19 cellular contexts compared by ENCODE assay signal in the genomic region with DNA sequence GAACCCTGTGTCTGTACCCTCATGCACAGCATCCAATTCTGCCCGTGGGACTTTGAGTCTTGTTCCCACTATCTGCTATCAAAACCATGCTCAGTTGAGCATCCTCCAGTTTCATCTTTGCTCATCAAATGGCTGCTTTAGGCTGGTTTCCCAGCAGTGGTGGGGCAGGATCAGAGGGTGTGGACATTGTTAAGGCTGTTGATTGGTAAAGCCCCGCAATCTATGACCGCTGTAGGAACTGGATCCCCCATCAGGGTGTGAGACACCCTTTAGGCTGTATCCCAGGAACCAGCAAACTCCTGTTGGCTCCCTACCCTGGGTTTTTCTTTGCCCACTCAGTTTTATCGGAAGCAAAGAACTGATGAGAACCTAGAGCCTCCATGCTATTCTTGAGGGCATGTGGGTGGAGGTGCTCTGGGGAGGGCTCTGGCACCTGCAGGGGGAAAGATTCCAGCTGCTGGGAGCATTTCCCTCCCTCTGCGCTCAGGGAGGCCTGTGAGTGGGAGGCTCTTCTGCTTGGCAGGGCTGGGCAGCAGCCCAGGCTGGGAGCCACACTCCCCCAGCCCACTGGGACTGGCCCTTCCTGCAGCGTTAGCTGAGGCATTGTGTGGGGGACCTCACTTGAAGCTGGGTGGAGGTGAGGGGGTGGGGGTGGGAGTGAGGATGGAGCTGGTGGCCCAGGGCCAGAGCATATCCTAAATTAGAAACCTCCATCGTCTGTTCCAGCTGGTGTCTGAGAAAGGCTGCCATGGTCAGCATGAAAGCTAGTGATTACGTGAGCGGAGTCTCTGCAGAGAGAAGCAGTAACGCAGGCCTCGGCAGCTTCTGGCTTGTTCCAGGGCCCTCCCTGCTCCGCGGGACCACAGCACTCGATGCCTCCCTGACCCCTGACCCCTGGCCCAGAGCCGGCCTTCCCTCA.
DNase-seq lines count a peak whose midpoint lies in the region; ATAC-seq and TF ChIP-seq lines count a peak whose summit lies in the region.
"Had no signal": no experiment of that assay in that cellular context is flagged by ENCODE, and none has a peak within 500 bp of the region (broad histone marks: within the 10 kb centered on the region; RNA-seq: fewer than 3 reads in every experiment).

No MANE protein-coding gene starts in this region.

- ATAC-seq in HG02798 (IDR thresholded peaks at IDR 0.05; ENCODE audit: poor library complexity, unreplicated experiment) (no peak), GM19328 (IDR thresholded peaks at IDR 0.05; ENCODE audit: unreplicated experiment) (no peak)
- ATAC-seq: activated CD8-positive, alpha-beta memory T cell treated with anti-CD3 and anti-CD28 coated beads, Interleukin-2, amount 10 ng/mL, durations not matched to agents 7 days and 5 days had no signal

- H3K4me2 ChIP-seq in osteoblast (ENCODE audit: insufficient read depth, low read length), result no peak overlapping the region
- H3K4me2 ChIP-seq: KMS-11, PC-9 had no signal

- H3K27me3 ChIP-seq in colonic mucosa, result no peaks in the 10 kb centered on the region
- H3K27me3 ChIP-seq in right atrium auricular region, result no peaks in the 10 kb centered on the region
- peaks cover 7% of the 10 kb centered on the region for H3K27me3 ChIP-seq in osteoblast (ENCODE audit: insufficient read depth, low read length)

- H3K4me1 ChIP-seq in colonic mucosa (no peaks in the 10 kb centered on the region), right atrium auricular region (peaks cover 0 to 37% of the 10 kb centered on the region in 2 donors), osteoblast (ENCODE audit: insufficient read depth, low read length) (no peaks in the 10 kb centered on the region), urinary bladder (ENCODE audit: insufficient read depth) (no peaks in the 10 kb centered on the region)

- no peaks in the 10 kb centered on the region for H3K79me2 ChIP-seq in osteoblast (ENCODE audit: insufficient read depth, low read length)

- H3K27ac ChIP-seq in colonic mucosa (peak overlapping the region; percentile 18), right atrium auricular region (peak overlapping the region; percentile 42 to 49), osteoblast (ENCODE audit: low read depth, low read length) (no peak overlapping the region), urinary bladder (ENCODE audit: low read depth) (peak overlapping the region; percentile 63)
- H3K27ac ChIP-seq: HL-60, KMS-11, PC-9, thoracic aorta, VCaP had no signal

- 32% methylated on average over 15 of the region's 15 CpGs for WGBS in urinary bladder

- H3K9ac ChIP-seq in colonic mucosa (ENCODE audit: low read depth in 2 of 2, low read length in 2 of 2), result no peak overlapping the region
- H3K9ac ChIP-seq: KMS-11 had no signal

- no peak overlapping the region for H2AFZ ChIP-seq in osteoblast (ENCODE audit: low read length)
- H2AFZ ChIP-seq: PC-9 had no signal

- intact Hi-C loops in colonic mucosa (cut with DNase I), result no loop called here

- H3K9me3 ChIP-seq in colonic mucosa, result no peaks in the 10 kb centered on the region
- H3K9me3 ChIP-seq in right atrium auricular region, result no peaks in the 10 kb centered on the region
- no peaks in the 10 kb centered on the region for H3K9me3 ChIP-seq in osteoblast (ENCODE audit: low read depth, low read length)
- H3K9me3 ChIP-seq: thoracic aorta had no signal

- DNase-seq in colonic mucosa, result peak; percentile 49
- DNase-seq in right atrium auricular region (ENCODE audit: low spot score), result no peak
- DNase-seq in osteoblast (ENCODE audit: insufficient read length, low spot score, missing footprints), result peak; percentile 84
- no peak for DNase-seq in NCI-H2029 (lab: John Stamatoyannopoulos, UW)
- DNase-seq: activated CD8-positive, alpha-beta memory T cell treated with anti-CD3 and anti-CD28 coated beads, Interleukin-2, amount 10 ng/mL, durations not matched to agents 7 days and 5 days; activated gamma-delta T cell treated with Interleukin-2 at 50 U/mL for 16 hours; C1 segment of cervical spinal cord; HFFc6; NCI-H1436; NCI-H524; PC-9; stimulated activated CD4-positive, alpha-beta T cell treated with anti-CD3 and anti-CD28 coated beads, Interleukin-15, amount 100 ng/mL, for 24 hours had no signal

- TF ChIP-seq CTCF in colonic mucosa (IDR thresholded peaks at IDR 0.05) (no peak), right atrium auricular region (IDR thresholded peaks at IDR 0.05) (no peak), osteoblast (IDR thresholded peaks at IDR 0.05; ENCODE audit: extremely low read depth, low read depth, low read length) (no peak)

- no peaks in the 10 kb centered on the region for H3K36me3 ChIP-seq in colonic mucosa
- H3K36me3 ChIP-seq in right atrium auricular region, result no peaks in the 10 kb centered on the region
- H3K36me3 ChIP-seq in osteoblast (ENCODE audit: insufficient read depth, low read length), result no peaks in the 10 kb centered on the region
- H3K36me3 ChIP-seq in urinary bladder (ENCODE audit: insufficient read depth), result no peaks in the 10 kb centered on the region
- H3K36me3 ChIP-seq: thoracic aorta had no signal

- H3K4me3 ChIP-seq in colonic mucosa (no peak overlapping the region), right atrium auricular region (no peak overlapping the region), osteoblast (ENCODE audit: insufficient read depth, low read length) (no peak overlapping the region), urinary bladder (ENCODE audit: low read depth, low read length) (no peak overlapping the region)
- H3K4me3 ChIP-seq: PC-9, thoracic aorta had no signal

- H4K20me1 ChIP-seq in osteoblast (ENCODE audit: insufficient read depth, low read length), result no peaks in the 10 kb centered on the region

Comparison
In these comparisons a context has a peak if more than half of its experiments do, and no peak if none do; other contexts are left out.
1. DNase-seq: peak in colonic mucosa (single experiment) and osteoblast (single experiment); none in right atrium auricular region (single experiment) and NCI-H2029 (single experiment).